16 cellular contexts compared by ENCODE assay signal in the genomic region with DNA sequence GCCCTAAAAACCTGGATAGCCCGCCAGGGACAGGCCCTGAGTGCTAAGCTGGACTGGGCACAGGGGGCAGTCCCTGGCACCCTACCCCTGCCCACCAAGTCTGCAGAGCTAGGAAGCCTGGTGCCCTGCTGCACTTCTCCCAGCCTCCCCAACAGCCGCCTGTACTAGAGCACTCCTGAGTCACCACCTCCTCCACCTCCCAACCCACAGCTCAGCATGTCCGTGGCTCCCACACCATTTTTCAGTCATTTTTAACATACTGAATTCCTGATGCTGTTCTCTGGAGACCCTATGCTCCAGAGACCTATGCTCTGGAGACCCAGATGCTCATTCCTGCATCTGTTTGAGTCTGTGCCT.
"Had no signal": no experiment of that assay in that cellular context is flagged by ENCODE, and none has a peak within 500 bp of the region (broad histone marks: within the 10 kb centered on the region; RNA-seq: fewer than 3 reads in every experiment).

No MANE protein-coding gene starts in this region.

- H3K27me3 Mint-ChIP-seq: activated CD4-positive, alpha-beta memory T cell treated with anti-CD3 and anti-CD28 coated beads, Interleukin-2, amount 10 ng/mL, durations not matched to agents 7 days and 5 days; activated naive CD8-positive, alpha-beta T cell had no signal

- H3K9me3 Mint-ChIP-seq: activated CD4-positive, alpha-beta memory T cell treated with anti-CD3 and anti-CD28 coated beads, Interleukin-2, amount 10 ng/mL, durations not matched to agents 7 days and 5 days; activated T-helper 1 cell treated with anti-CD3 and anti-CD28 coated beads, Interleukin-12 subunit alpha, Interleukin-12 subunit beta, Interleukin-2, Interleukin-4 antibody, amounts not matched to agents 30 ng/mL and 10 ng/mL and 1 ng/mL, durations not matched to agents 14 hours and 24 hours and 36 hours; mesothelial cell of epicardium had no signal

- H3K36me3 Mint-ChIP-seq: activated naive CD8-positive, alpha-beta T cell had no signal

- H3K27ac ChIP-seq: neutrophil, tibial artery, uterus had no signal

- DNase-seq: activated CD4-positive, alpha-beta memory T cell treated with anti-CD3 and anti-CD28 coated beads, Interleukin-2, amount 10 ng/mL, durations not matched to agents 7 days and 5 days; activated CD4-positive, alpha-beta T cell treated with anti-CD3 and anti-CD28 coated beads for 1 hour; aorta; cortex of kidney; effector memory CD4-positive, alpha-beta T cell; hippocampal formation; right cardiac atrium; small intestine; T-helper 2 cell; tibial artery; uterus had no signal

- H3K36me3 ChIP-seq: breast epithelium, uterus had no signal

- H3K4me3 Mint-ChIP-seq: activated CD4-positive, alpha-beta memory T cell treated with anti-CD3 and anti-CD28 coated beads, Interleukin-2, amount 10 ng/mL, durations not matched to agents 7 days and 5 days; activated naive CD8-positive, alpha-beta T cell; activated T-helper 1 cell treated with anti-CD3 and anti-CD28 coated beads, Interleukin-12 subunit alpha, Interleukin-12 subunit beta, Interleukin-2, Interleukin-4 antibody, amounts not matched to agents 30 ng/mL and 10 ng/mL and 1 ng/mL, durations not matched to agents 14 hours and 24 hours and 36 hours; mesothelial cell of epicardium had no signal

- H3K27me3 ChIP-seq: breast epithelium, neutrophil, tibial artery, uterus had no signal

- H3K4me1 ChIP-seq: breast epithelium, uterus had no signal

- H3K4me3 ChIP-seq: breast epithelium, tibial artery, uterus had no signal

- H3K9me3 ChIP-seq: breast epithelium, neutrophil, tibial artery, uterus had no signal

- H3K27ac Mint-ChIP-seq: activated CD4-positive, alpha-beta memory T cell treated with anti-CD3 and anti-CD28 coated beads, Interleukin-2, amount 10 ng/mL, durations not matched to agents 7 days and 5 days; activated T-helper 1 cell treated with anti-CD3 and anti-CD28 coated beads, Interleukin-12 subunit alpha, Interleukin-12 subunit beta, Interleukin-2, Interleukin-4 antibody, amounts not matched to agents 30 ng/mL and 10 ng/mL and 1 ng/mL, durations not matched to agents 14 hours and 24 hours and 36 hours; mesothelial cell of epicardium had no signal

- ATAC-seq: right cardiac atrium had no signal
